ENCODE assay signal across 7 cellular contexts in genomic region chr9:105064248-105065118, GRCh38.
DNase-seq lines count a peak whose midpoint lies in the region; ATAC-seq and TF ChIP-seq lines count a peak whose summit lies in the region.

No MANE protein-coding gene starts in this region.

- TF ChIP-seq POLR2A in vagina (IDR thresholded peaks at IDR 0.05), result peak in 1 of 2 donors; percentile 47

- DNase-seq in NCI-H1092 (lab: John Stamatoyannopoulos, UW) (peak; percentile 93), SJSA1 (ENCODE audit: low read depth in 1 of 2, low spot score in 2 of 2) (peak; percentile 85 to 88), mucosa of gallbladder (ENCODE audit: low spot score) (peak; percentile 92), vagina (ENCODE audit: extremely low spot score in 2 of 2) (peak in 1 of 2 donors; percentile 98), activated gamma-delta T cell (lab: John Stamatoyannopoulos, UW) (no peak)

- no peak overlapping the region for H3K4me3 ChIP-seq in SJSA1
- H3K4me3 ChIP-seq in esophagus (ENCODE audit: low read depth in 1 of 2, low read length in 2 of 2), result no peak overlapping the region
- no peak overlapping the region for H3K4me3 ChIP-seq in vagina

- TF ChIP-seq CTCF in vagina (IDR thresholded peaks at IDR 0.05), result no peak

- H3K27me3 ChIP-seq in SJSA1 (replicated peaks), result no peaks in the 10 kb centered on the region
- no peaks in the 10 kb centered on the region for H3K27me3 ChIP-seq in esophagus (ENCODE audit: control insufficient read depth in 1 of 2, insufficient read depth in 2 of 2, low read length in 2 of 2)
- no peaks in the 10 kb centered on the region for H3K27me3 ChIP-seq in vagina

- WGBS in esophagus, 2 donors, result 13 to 16% methylated on average over 12 of the region's 12 CpGs

- ATAC-seq in GM18511 (IDR thresholded peaks at IDR 0.05; ENCODE audit: unreplicated experiment), result peak; percentile 43

- peaks cover 21% of the 10 kb centered on the region for H3K4me1 ChIP-seq in SJSA1 (replicated peaks)
- peaks cover 0 to 14% of the 10 kb centered on the region in 2 donors for H3K4me1 ChIP-seq in esophagus (ENCODE audit: control insufficient read depth in 2 of 2, insufficient read depth in 2 of 2, low read length in 1 of 2)
- H3K4me1 ChIP-seq in vagina, result peaks cover 26% of the 10 kb centered on the region

- H3K36me3 ChIP-seq in SJSA1, result no peaks in the 10 kb centered on the region
- no peaks in the 10 kb centered on the region for H3K36me3 ChIP-seq in esophagus (ENCODE audit: control insufficient read depth in 2 of 2, insufficient read depth in 2 of 2, low read length in 1 of 2)
- H3K36me3 ChIP-seq in vagina, result no peaks in the 10 kb centered on the region

- intact Hi-C loops in vagina (cut with DNase I), result loop anchor here (5.0 to 10.0 kb wide), 4 partner anchors 72 to 467 kb away; partner anchors contain the start of genes ABCA1 and OR13C5

- peak overlapping the region; percentile 77 for H3K27ac ChIP-seq in SJSA1
- peak overlapping the region; percentile 64 to 89 for H3K27ac ChIP-seq in esophagus (ENCODE audit: low read depth in 2 of 2, low read length in 1 of 2)
- peak overlapping the region; percentile 80 for H3K27ac ChIP-seq in vagina

- H3K9me3 ChIP-seq in SJSA1 (replicated peaks) (peaks cover 4% of the 10 kb centered on the region; the same call in 1 of the 2 replicates), esophagus (ENCODE audit: control insufficient read depth in 2 of 2, insufficient read depth in 1 of 2, low read depth in 1 of 2, low read length in 1 of 2) (no peaks in the 10 kb centered on the region), vagina (no peaks in the 10 kb centered on the region)
